8 cellular contexts compared by ENCODE assay signal in genomic region chr16:68086336-68086821, GRCh38. TPM values are rescaled to one million over a fixed set of nuclear protein-coding genes. Genes with fewer than 3 reads are reported as not detected.
DNase-seq lines count a peak whose midpoint lies in the region; ATAC-seq and TF ChIP-seq lines count a peak whose summit lies in the region.

No MANE protein-coding gene starts in this region.

- H3K27me3 ChIP-seq in ACC112 (ENCODE audit: insufficient read depth, low read length): no peaks in the 10 kb centered on the region

- H3K79me2 ChIP-seq in ACC112 (ENCODE audit: control insufficient read depth, insufficient read depth, low read length, unreplicated experiment): peaks cover 56% of the 10 kb centered on the region

- peak overlapping the region; percentile 51 for H3K27ac ChIP-seq in ACC112 (ENCODE audit: low read depth, low read length)

- no peak for TF ChIP-seq CTCF in GM12875 (IDR thresholded peaks at IDR 0.05; ENCODE audit: borderline replicate concordance, insufficient read depth, low read depth, low read length)

- H3K9me3 Mint-ChIP-seq in effector memory CD8-positive, alpha-beta T cell: no peaks in the 10 kb centered on the region
- no peaks in the 10 kb centered on the region for H3K9me3 Mint-ChIP-seq in naive thymus-derived CD8-positive, alpha-beta T cell

- H3K36me3 Mint-ChIP-seq in effector memory CD8-positive, alpha-beta T cell (ENCODE audit: insufficient read depth): peaks cover 16% of the 10 kb centered on the region
- no peaks in the 10 kb centered on the region for H3K36me3 Mint-ChIP-seq in naive thymus-derived CD8-positive, alpha-beta T cell

- H3K4me3 ChIP-seq in ACC112 (ENCODE audit: low read depth, low read length): peak overlapping the region; percentile 84
- H3K4me3 ChIP-seq in GM12875 (ENCODE audit: low read depth, low read length): peak overlapping the region; percentile 67

- H3K4me1 Mint-ChIP-seq in effector memory CD8-positive, alpha-beta T cell (ENCODE audit: low read depth in 2 of 2): peaks cover 56 to 70% of the 10 kb centered on the region in 2 donors
- H3K4me1 Mint-ChIP-seq in naive thymus-derived CD8-positive, alpha-beta T cell: peaks cover 42 to 72% (median 66%) of the 10 kb centered on the region in 4 donors

- H3K36me3 ChIP-seq in ACC112 (ENCODE audit: insufficient read depth, low read length): no peaks in the 10 kb centered on the region

- H3K4me3 Mint-ChIP-seq in effector memory CD8-positive, alpha-beta T cell: peak overlapping the region; percentile 77 to 93
- H3K4me3 Mint-ChIP-seq in naive thymus-derived CD8-positive, alpha-beta T cell: peak overlapping the region; percentile 86 to 98 (median 92)

- DNase-seq in RPMI7951 (ENCODE audit: low read depth) (peak; percentile 50), NCI-H1930 (lab: John Stamatoyannopoulos, UW) (no peak)
- DNase-seq in effector memory CD8-positive, alpha-beta T cell: no peak
- no peak for DNase-seq in naive thymus-derived CD8-positive, alpha-beta T cell

- no peaks in the 10 kb centered on the region for H3K27me3 Mint-ChIP-seq in effector memory CD8-positive, alpha-beta T cell
- H3K27me3 Mint-ChIP-seq in naive thymus-derived CD8-positive, alpha-beta T cell: no peaks in the 10 kb centered on the region

- peak overlapping the region; percentile 38 to 81 for H3K27ac Mint-ChIP-seq in effector memory CD8-positive, alpha-beta T cell
- H3K27ac Mint-ChIP-seq in naive thymus-derived CD8-positive, alpha-beta T cell: peak overlapping the region; percentile 80 to 97 (median 91)

- no peak for ATAC-seq in effector memory CD8-positive, alpha-beta T cell (replicated peaks)
- no peak for ATAC-seq in naive thymus-derived CD8-positive, alpha-beta T cell
- ATAC-seq in HG03135 (IDR thresholded peaks at IDR 0.05; ENCODE audit: unreplicated experiment) (no peak), HG02885 (IDR thresholded peaks at IDR 0.05; ENCODE audit: poor library complexity, unreplicated experiment) (no peak)

- peak overlapping the region; percentile 77 for H2AFZ ChIP-seq in ACC112 (ENCODE audit: low read length, unreplicated experiment)

- POLR2A ChIA-PET in naive thymus-derived CD8-positive, alpha-beta T cell (lab: Charles Lee): interaction anchor here (0.6 to 11.3 kb wide), 9 partner anchors 17 to 549 kb away, joined by 3 to 406 read pairs (median 4); partner anchors contain the start of genes DPEP2 and PSMB10

- peaks cover 48% of the 10 kb centered on the region for H3K4me1 ChIP-seq in ACC112 (ENCODE audit: control insufficient read depth, insufficient read depth, low read length, unreplicated experiment)

RNA-seq across cellular contexts. Expression of gene NFATC3, which starts 1.2 kb away (rescaled TPM):
- total RNA-seq in RPMI7951 (2014; rRNA removed; shearing (Covaris generic)): 22.0 and 22.5 TPM in 2 replicates
- total RNA-seq in naive thymus-derived CD8-positive, alpha-beta T cell: 100 to 1,000 TPM; 156 to 162 TPM
- polyA plus RNA-seq in naive thymus-derived CD8-positive, alpha-beta T cell: 100 to 1,000 TPM in 1 of 3 donors, 10 to 100 TPM in 2; 85.2 to 102 (median 86.6) TPM
